In genomic region chr6:26332843-26333242, GRCh38 we compare ENCODE assay signal across 1 cellular context.
TF ChIP-seq lines count a peak whose summit lies in the region.

No MANE protein-coding gene starts in this region.

TF ChIP-seq in endothelial cell of umbilical vein, 7 proteins besides CTCF, POLR2A, EP300 and RAD21:
- no peak for TF ChIP-seq MAX (IDR thresholded peaks at IDR 0.05; ENCODE audit: insufficient read depth, insufficient read length)
- no peak for TF ChIP-seq MYC (IDR thresholded peaks at IDR 0.05; ENCODE audit: low read depth, low read length)
- no peak for TF ChIP-seq POLR2AphosphoS5 (IDR thresholded peaks at IDR 0.05; ENCODE audit: insufficient read depth, low read depth, low read length)
- TF ChIP-seq FOS (IDR thresholded peaks at IDR 0.05; ENCODE audit: borderline replicate concordance, insufficient read depth, low read length), result no peak
- TF ChIP-seq GATA2 (IDR thresholded peaks at IDR 0.05; ENCODE audit: insufficient read depth, insufficient read length, low read depth, low read length), result no peak
- no peak for TF ChIP-seq EZH2 (IDR thresholded peaks at IDR 0.05; ENCODE audit: borderline replicate concordance, low read depth, low read length, severe bottlenecking)
- no peak for TF ChIP-seq JUN (IDR thresholded peaks at IDR 0.05; ENCODE audit: borderline replicate concordance, insufficient read depth, insufficient read length, low read depth)
